1 cellular context compared by ENCODE assay signal in genomic region chr14:103496776-103497175, GRCh38.
TF ChIP-seq lines count a peak whose summit lies in the region.

No MANE protein-coding gene starts in this region.

TF ChIP-seq in SK-N-SH, 30 proteins besides CTCF, POLR2A, EP300 and RAD21 (continued from another document):
- TF ChIP-seq POLR2AphosphoS5 (IDR thresholded peaks at IDR 0.05; ENCODE audit: low read depth, low read length) (no peak), CHD2 (IDR thresholded peaks at IDR 0.05; ENCODE audit: low read length, partially characterized antibody) (no peak), GABPA (IDR thresholded peaks at IDR 0.05; ENCODE audit: low read depth) (no peak), TCF12 (IDR thresholded peaks at IDR 0.05) (no peak), RXRA (IDR thresholded peaks at IDR 0.05; ENCODE audit: borderline replicate concordance, low read depth) (no peak), FOSL2 (IDR thresholded peaks at IDR 0.05; ENCODE audit: borderline replicate concordance, low read depth) (no peak), USF1 (IDR thresholded peaks at IDR 0.05; ENCODE audit: borderline replicate concordance, low read depth) (no peak), TEAD4 (IDR thresholded peaks at IDR 0.05; ENCODE audit: borderline replicate concordance, insufficient read depth) (no peak), FOXJ3 (CRISPR knock-in tag; IDR thresholded peaks at IDR 0.05) (no peak), RFX5 (IDR thresholded peaks at IDR 0.05; ENCODE audit: low read length) (no peak)
- TF ChIP-seq, protein P1, sequence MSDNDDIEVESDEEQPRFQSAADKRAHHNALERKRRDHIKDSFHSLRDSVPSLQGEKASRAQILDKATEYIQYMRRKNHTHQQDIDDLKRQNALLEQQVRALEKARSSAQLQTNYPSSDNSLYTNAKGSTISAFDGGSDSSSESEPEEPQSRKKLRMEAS (IDR thresholded peaks at IDR 0.05; ENCODE audit: low read depth) = no peak
